In the genomic region with DNA sequence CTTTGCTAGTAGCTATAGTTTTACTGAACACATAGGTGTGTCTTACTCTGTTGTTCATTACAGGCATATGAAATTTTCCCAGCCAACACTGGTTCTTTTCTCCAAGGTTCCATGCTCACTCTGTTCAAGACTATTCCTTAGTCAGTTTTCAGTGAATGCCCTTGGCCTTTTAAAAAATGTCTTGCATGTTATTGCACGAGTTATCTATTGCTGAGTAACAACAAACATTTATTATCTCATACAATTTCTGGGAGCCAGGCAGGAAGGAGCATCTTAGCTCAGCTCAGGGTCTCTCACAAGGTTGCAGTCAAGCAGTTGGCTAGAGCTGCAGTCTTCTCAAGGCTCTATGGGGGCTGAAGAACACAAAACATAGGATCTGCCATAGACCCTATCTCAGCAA, we compare ENCODE assay signal across 23 cellular contexts.
"Had no signal": no experiment of that assay in that cellular context is flagged by ENCODE, and none has a peak within 500 bp of the region (broad histone marks: within the 10 kb centered on the region; RNA-seq: fewer than 3 reads in every experiment).

No MANE protein-coding gene starts in this region.

- H3K4me3 Mint-ChIP-seq: activated naive CD8-positive, alpha-beta T cell treated with anti-CD3 and anti-CD28 coated beads, Interleukin-2, amount 10 ng/mL, durations not matched to agents 7 days and 5 days; activated T-helper 1 cell treated with anti-CD3 and anti-CD28 coated beads, Interleukin-12 subunit alpha, Interleukin-12 subunit beta, Interleukin-2, Interleukin-4 antibody, amounts not matched to agents 30 ng/mL and 10 ng/mL and 1 ng/mL, durations not matched to agents 14 hours and 24 hours and 36 hours; nephron; stimulated activated naive CD8-positive, alpha-beta T cell treated with anti-CD3 and anti-CD28 coated beads, Interleukin-15, Interleukin-2, amounts not matched to agents 100 ng/mL and 50 ng/mL, for 24 hours; T-helper 1 cell treated with Interleukin-12 subunit alpha and Interleukin-12 subunit beta and Interleukin-4 antibody, amounts not matched to agents 30 μg/mL and 1 μg/mL, for 36 hours had no signal

- H3K9me3 ChIP-seq: esophagus muscularis mucosa, tibial nerve had no signal

- H3K27me3 Mint-ChIP-seq: activated naive CD8-positive, alpha-beta T cell treated with anti-CD3 and anti-CD28 coated beads, Interleukin-2, amount 10 ng/mL, durations not matched to agents 7 days and 5 days; stimulated activated naive CD8-positive, alpha-beta T cell treated with anti-CD3 and anti-CD28 coated beads, Interleukin-15, Interleukin-2, amounts not matched to agents 100 ng/mL and 50 ng/mL, for 24 hours had no signal

- H3K27ac Mint-ChIP-seq: activated naive CD8-positive, alpha-beta T cell treated with anti-CD3 and anti-CD28 coated beads, Interleukin-2, amount 10 ng/mL, durations not matched to agents 7 days and 5 days; activated T-helper 1 cell treated with anti-CD3 and anti-CD28 coated beads, Interleukin-12 subunit alpha, Interleukin-12 subunit beta, Interleukin-2, Interleukin-4 antibody, amounts not matched to agents 30 ng/mL and 10 ng/mL and 1 ng/mL, durations not matched to agents 14 hours and 24 hours and 36 hours; nephron; stimulated activated naive CD8-positive, alpha-beta T cell treated with anti-CD3 and anti-CD28 coated beads, Interleukin-15, Interleukin-2, amounts not matched to agents 100 ng/mL and 50 ng/mL, for 24 hours; T-helper 1 cell treated with Interleukin-12 subunit alpha and Interleukin-12 subunit beta and Interleukin-4 antibody, amounts not matched to agents 30 μg/mL and 1 μg/mL, for 36 hours had no signal

- H3K4me1 Mint-ChIP-seq: activated naive CD8-positive, alpha-beta T cell treated with anti-CD3 and anti-CD28 coated beads, Interleukin-2, amount 10 ng/mL, durations not matched to agents 7 days and 5 days; nephron had no signal

- H3K27me3 ChIP-seq: brain microvascular endothelial cell, esophagus muscularis mucosa, tibial nerve had no signal

- H3K9me3 Mint-ChIP-seq: nephron had no signal

- H3K27ac ChIP-seq: brain microvascular endothelial cell, esophagus muscularis mucosa, tibial nerve, VCaP had no signal

- ATAC-seq: left colon had no signal

- H3K4me3 ChIP-seq: esophagus muscularis mucosa, lung, tibial nerve had no signal

- H3K36me3 ChIP-seq: brain microvascular endothelial cell, esophagus muscularis mucosa, tibial nerve had no signal

- DNase-seq: activated CD4-positive, alpha-beta T cell treated with anti-CD3 and anti-CD28 coated beads for 1 hour; activated naive CD4-positive, alpha-beta T cell; activated naive CD8-positive, alpha-beta T cell treated with anti-CD3 and anti-CD28 coated beads, Interleukin-2, amount 10 ng/mL, durations not matched to agents 7 days and 5 days; anterior cingulate cortex; brain microvascular endothelial cell; dermis blood vessel endothelial cell; effector memory CD4-positive, alpha-beta T cell; foreskin melanocyte; glutamatergic neuron; hippocampal formation; islet precursor cell; left colon; midbrain; nucleus accumbens; retina had no signal
